In the genomic region with DNA sequence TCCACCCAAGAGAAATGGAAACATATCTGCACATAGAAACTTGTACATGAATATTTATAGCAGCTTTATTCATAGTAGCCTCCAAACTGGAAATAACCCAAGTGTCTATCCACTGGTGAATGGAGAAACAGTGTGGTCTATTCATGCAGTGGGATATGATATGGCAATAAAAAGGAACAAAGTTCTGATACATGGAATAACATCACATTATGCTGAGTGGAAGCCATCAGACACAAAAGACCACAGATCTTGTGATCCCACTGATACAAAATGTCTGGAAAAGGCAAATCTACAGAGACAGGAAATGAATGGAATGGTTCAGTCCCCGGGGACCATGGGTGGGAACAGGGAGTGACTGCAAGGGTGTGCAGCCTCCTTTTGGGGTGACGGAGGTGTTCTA, we compare ENCODE assay signal across 20 cellular contexts. TPM values are rescaled to one million over a fixed set of nuclear protein-coding genes. Genes with fewer than 3 reads are reported as not detected.
"Had no signal": no experiment of that assay in that cellular context is flagged by ENCODE, and none has a peak within 500 bp of the region (broad histone marks: within the 10 kb centered on the region; RNA-seq: fewer than 3 reads in every experiment).

No MANE protein-coding gene starts in this region.

- H3K36me3 ChIP-seq: esophagus squamous epithelium, pancreas, tibial nerve had no signal

- DNase-seq: central memory CD4-positive, alpha-beta T cell; cortex of kidney; effector CD8-positive, alpha-beta T cell; esophagus squamous epithelium; foreskin fibroblast; mammary epithelial cell; mucosa of descending colon; naive thymus-derived CD8-positive, alpha-beta T cell; right cardiac atrium; stimulated activated CD4-positive, alpha-beta T cell treated with anti-CD3 and anti-CD28 coated beads, Interleukin-2, amount 100 ng/mL, for 48 hours; stimulated activated CD8-positive, alpha-beta memory T cell treated with anti-CD3 and anti-CD28 coated beads, Interleukin-4, amount 100 ng/mL, for 48 hours; stimulated activated naive CD8-positive, alpha-beta T cell treated with anti-CD3 and anti-CD28 coated beads, Interleukin-15, Interleukin-2, amounts not matched to agents 100 U/mL and 50 U/mL, for 24 hours had no signal

- H3K4me3 Mint-ChIP-seq: naive thymus-derived CD8-positive, alpha-beta T cell; neural crest cell; stimulated activated effector memory CD8-positive, alpha-beta T cell treated with anti-CD3 and anti-CD28 coated beads, Interleukin-12 subunit alpha, Interleukin-12 subunit beta, amount 100 ng/mL, for 72 hours had no signal

- H3K9me3 ChIP-seq: pancreas had no signal

- H3K27me3 ChIP-seq: pancreas had no signal

- H3K36me3 Mint-ChIP-seq: stimulated activated effector memory CD8-positive, alpha-beta T cell treated with anti-CD3 and anti-CD28 coated beads, Interleukin-12 subunit alpha, Interleukin-12 subunit beta, amount 100 ng/mL, for 72 hours had no signal

- H3K4me3 ChIP-seq: dorsolateral prefrontal cortex, esophagus squamous epithelium, pancreas, smooth muscle cell, tibial nerve had no signal

- H3K27ac ChIP-seq: esophagus squamous epithelium, pancreas, tibial nerve had no signal

- H3K27ac Mint-ChIP-seq: naive thymus-derived CD8-positive, alpha-beta T cell; progenitor cell of endocrine pancreas; stimulated activated effector memory CD8-positive, alpha-beta T cell treated with anti-CD3 and anti-CD28 coated beads, Interleukin-12 subunit alpha, Interleukin-12 subunit beta, amount 100 ng/mL, for 72 hours had no signal

- ATAC-seq: left lobe of liver; mucosa of descending colon; naive thymus-derived CD8-positive, alpha-beta T cell; pancreas; right cardiac atrium; stimulated activated effector memory CD8-positive, alpha-beta T cell treated with anti-CD3 and anti-CD28 coated beads, Interleukin-12 subunit alpha, Interleukin-12 subunit beta, amount 100 ng/mL, for 72 hours; stimulated activated naive CD8-positive, alpha-beta T cell treated with anti-CD3 and anti-CD28 coated beads, Interleukin-15, Interleukin-2, amounts not matched to agents 100 U/mL and 50 U/mL, for 24 hours had no signal

- H3K4me1 ChIP-seq: pancreas, tibial nerve had no signal

- H3K4me2 ChIP-seq: smooth muscle cell had no signal

RNA-seq across cellular contexts. Expression of a gene that starts 58.0 kb away (rescaled TPM):
- total RNA-seq: neural crest cell had no signal
